1 cellular context compared by ENCODE assay signal in genomic region chr1:193416226-193416625, GRCh38.
TF ChIP-seq lines count a peak whose summit lies in the region.

No MANE protein-coding gene starts in this region.

TF ChIP-seq in GM23338, 12 proteins besides CTCF, POLR2A, EP300 and RAD21:
- no peak for TF ChIP-seq ZNF462 (CRISPR knock-in tag; IDR thresholded peaks at IDR 0.05)
- TF ChIP-seq REST (IDR thresholded peaks at IDR 0.05; ENCODE audit: unreplicated experiment) = no peak
- no peak for TF ChIP-seq STAT1 (IDR thresholded peaks at IDR 0.05; ENCODE audit: unreplicated experiment)
- TF ChIP-seq ZNF114 (CRISPR knock-in tag; IDR thresholded peaks at IDR 0.05) = no peak
- TF ChIP-seq ETS1 (IDR thresholded peaks at IDR 0.05) = no peak
- TF ChIP-seq CREB1 (CRISPR knock-in tag; IDR thresholded peaks at IDR 0.05; ENCODE audit: low read depth) = no peak
- no peak for TF ChIP-seq EZH2 (IDR thresholded peaks at IDR 0.05; ENCODE audit: low read depth, unreplicated experiment)
- TF ChIP-seq ZNF331 (CRISPR knock-in tag; IDR thresholded peaks at IDR 0.05; ENCODE audit: low read depth) = no peak
- TF ChIP-seq NANOG (IDR thresholded peaks at IDR 0.05; ENCODE audit: borderline replicate concordance) = no peak
- TF ChIP-seq POLR2AphosphoS5 (IDR thresholded peaks at IDR 0.05; ENCODE audit: low read depth) = no peak
- TF ChIP-seq JUNB (IDR thresholded peaks at IDR 0.05; ENCODE audit: unreplicated experiment) = no peak
- TF ChIP-seq EZH2phosphoT487 (IDR thresholded peaks at IDR 0.05; ENCODE audit: unreplicated experiment) = no peak
TF ChIP-seq in GM23338: peak in this region for 0.
